1 cellular context compared by ENCODE assay signal in the genomic region with DNA sequence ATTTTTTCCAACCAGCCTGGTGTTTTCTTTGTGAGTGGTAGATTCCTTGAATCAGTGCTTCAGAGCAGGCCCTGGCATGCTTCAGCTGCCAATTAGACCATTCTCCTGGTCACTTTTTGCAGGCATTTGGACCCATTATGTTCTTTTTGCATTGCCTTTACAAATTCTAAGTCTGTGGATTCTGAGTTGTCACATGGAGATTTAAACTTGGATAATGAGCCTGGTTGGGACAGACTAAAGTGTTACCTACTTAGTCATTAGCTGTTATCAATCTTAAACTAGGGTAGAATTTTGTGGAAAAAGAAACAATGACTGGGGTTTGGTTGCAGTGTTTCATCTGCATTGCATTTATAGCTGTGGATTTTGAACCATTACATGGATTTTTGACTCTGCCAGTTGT.
TF ChIP-seq lines count a peak whose summit lies in the region.

No MANE protein-coding gene starts in this region.

TF ChIP-seq in GM23338, 12 proteins besides CTCF, POLR2A, EP300 and RAD21 (continued from another document):
- TF ChIP-seq, protein P1, sequence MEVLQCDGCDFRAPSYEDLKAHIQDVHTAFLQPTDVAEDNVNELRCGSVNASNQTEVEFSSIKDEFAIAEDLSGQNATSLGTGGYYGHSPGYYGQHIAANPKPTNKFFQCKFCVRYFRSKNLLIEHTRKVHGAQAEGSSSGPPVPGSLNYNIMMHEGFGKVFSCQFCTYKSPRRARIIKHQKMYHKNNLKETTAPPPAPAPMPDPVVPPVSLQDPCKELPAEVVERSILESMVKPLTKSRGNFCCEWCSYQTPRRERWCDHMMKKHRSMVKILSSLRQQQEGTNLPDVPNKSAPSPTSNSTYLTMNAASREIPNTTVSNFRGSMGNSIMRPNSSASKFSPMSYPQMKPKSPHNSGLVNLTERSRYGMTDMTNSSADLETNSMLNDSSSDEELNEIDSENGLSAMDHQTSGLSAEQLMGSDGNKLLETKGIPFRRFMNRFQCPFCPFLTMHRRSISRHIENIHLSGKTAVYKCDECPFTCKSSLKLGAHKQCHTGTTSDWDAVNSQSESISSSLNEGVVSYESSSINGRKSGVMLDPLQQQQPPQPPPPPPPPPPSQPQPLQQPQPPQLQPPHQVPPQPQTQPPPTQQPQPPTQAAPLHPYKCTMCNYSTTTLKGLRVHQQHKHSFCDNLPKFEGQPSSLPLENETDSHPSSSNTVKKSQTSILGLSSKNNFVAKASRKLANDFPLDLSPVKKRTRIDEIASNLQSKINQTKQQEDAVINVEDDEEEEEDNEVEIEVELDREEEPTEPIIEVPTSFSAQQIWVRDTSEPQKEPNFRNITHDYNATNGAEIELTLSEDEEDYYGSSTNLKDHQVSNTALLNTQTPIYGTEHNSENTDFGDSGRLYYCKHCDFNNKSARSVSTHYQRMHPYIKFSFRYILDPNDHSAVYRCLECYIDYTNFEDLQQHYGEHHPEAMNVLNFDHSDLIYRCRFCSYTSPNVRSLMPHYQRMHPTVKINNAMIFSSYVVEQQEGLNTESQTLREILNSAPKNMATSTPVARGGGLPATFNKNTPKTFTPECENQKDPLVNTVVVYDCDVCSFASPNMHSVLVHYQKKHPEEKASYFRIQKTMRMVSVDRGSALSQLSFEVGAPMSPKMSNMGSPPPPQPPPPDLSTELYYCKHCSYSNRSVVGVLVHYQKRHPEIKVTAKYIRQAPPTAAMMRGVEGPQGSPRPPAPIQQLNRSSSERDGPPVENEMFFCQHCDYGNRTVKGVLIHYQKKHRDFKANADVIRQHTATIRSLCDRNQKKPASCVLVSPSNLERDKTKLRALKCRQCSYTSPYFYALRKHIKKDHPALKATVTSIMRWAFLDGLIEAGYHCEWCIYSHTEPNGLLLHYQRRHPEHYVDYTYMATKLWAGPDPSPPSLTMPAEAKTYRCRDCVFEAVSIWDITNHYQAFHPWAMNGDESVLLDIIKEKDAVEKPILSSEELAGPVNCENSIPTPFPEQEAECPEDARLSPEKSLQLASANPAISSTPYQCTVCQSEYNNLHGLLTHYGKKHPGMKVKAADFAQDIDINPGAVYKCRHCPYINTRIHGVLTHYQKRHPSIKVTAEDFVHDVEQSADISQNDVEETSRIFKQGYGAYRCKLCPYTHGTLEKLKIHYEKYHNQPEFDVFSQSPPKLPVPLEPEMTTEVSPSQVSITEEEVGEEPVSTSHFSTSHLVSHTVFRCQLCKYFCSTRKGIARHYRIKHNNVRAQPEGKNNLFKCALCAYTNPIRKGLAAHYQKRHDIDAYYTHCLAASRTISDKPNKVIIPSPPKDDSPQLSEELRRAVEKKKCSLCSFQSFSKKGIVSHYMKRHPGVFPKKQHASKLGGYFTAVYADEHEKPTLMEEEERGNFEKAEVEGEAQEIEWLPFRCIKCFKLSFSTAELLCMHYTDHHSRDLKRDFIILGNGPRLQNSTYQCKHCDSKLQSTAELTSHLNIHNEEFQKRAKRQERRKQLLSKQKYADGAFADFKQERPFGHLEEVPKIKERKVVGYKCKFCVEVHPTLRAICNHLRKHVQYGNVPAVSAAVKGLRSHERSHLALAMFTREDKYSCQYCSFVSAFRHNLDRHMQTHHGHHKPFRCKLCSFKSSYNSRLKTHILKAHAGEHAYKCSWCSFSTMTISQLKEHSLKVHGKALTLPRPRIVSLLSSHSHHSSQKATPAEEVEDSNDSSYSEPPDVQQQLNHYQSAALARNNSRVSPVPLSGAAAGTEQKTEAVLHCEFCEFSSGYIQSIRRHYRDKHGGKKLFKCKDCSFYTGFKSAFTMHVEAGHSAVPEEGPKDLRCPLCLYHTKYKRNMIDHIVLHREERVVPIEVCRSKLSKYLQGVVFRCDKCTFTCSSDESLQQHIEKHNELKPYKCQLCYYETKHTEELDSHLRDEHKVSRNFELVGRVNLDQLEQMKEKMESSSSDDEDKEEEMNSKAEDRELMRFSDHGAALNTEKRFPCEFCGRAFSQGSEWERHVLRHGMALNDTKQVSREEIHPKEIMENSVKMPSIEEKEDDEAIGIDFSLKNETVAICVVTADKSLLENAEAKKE (CRISPR knock-in tag; IDR thresholded peaks at IDR 0.05) = no peak
- TF ChIP-seq EZH2 (IDR thresholded peaks at IDR 0.05; ENCODE audit: low read depth, unreplicated experiment) (no peak), EZH2phosphoT487 (IDR thresholded peaks at IDR 0.05; ENCODE audit: unreplicated experiment) (no peak), CREB1 (CRISPR knock-in tag; IDR thresholded peaks at IDR 0.05; ENCODE audit: low read depth) (no peak), STAT1 (IDR thresholded peaks at IDR 0.05; ENCODE audit: unreplicated experiment) (no peak), NANOG (IDR thresholded peaks at IDR 0.05; ENCODE audit: borderline replicate concordance) (no peak), ZNF331 (CRISPR knock-in tag; IDR thresholded peaks at IDR 0.05; ENCODE audit: low read depth) (no peak), JUNB (IDR thresholded peaks at IDR 0.05; ENCODE audit: unreplicated experiment) (no peak)
- TF ChIP-seq, protein P2, sequence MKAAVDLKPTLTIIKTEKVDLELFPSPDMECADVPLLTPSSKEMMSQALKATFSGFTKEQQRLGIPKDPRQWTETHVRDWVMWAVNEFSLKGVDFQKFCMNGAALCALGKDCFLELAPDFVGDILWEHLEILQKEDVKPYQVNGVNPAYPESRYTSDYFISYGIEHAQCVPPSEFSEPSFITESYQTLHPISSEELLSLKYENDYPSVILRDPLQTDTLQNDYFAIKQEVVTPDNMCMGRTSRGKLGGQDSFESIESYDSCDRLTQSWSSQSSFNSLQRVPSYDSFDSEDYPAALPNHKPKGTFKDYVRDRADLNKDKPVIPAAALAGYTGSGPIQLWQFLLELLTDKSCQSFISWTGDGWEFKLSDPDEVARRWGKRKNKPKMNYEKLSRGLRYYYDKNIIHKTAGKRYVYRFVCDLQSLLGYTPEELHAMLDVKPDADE (IDR thresholded peaks at IDR 0.05) = no peak
- TF ChIP-seq, protein P3, sequence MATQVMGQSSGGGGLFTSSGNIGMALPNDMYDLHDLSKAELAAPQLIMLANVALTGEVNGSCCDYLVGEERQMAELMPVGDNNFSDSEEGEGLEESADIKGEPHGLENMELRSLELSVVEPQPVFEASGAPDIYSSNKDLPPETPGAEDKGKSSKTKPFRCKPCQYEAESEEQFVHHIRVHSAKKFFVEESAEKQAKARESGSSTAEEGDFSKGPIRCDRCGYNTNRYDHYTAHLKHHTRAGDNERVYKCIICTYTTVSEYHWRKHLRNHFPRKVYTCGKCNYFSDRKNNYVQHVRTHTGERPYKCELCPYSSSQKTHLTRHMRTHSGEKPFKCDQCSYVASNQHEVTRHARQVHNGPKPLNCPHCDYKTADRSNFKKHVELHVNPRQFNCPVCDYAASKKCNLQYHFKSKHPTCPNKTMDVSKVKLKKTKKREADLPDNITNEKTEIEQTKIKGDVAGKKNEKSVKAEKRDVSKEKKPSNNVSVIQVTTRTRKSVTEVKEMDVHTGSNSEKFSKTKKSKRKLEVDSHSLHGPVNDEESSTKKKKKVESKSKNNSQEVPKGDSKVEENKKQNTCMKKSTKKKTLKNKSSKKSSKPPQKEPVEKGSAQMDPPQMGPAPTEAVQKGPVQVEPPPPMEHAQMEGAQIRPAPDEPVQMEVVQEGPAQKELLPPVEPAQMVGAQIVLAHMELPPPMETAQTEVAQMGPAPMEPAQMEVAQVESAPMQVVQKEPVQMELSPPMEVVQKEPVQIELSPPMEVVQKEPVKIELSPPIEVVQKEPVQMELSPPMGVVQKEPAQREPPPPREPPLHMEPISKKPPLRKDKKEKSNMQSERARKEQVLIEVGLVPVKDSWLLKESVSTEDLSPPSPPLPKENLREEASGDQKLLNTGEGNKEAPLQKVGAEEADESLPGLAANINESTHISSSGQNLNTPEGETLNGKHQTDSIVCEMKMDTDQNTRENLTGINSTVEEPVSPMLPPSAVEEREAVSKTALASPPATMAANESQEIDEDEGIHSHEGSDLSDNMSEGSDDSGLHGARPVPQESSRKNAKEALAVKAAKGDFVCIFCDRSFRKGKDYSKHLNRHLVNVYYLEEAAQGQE (IDR thresholded peaks at IDR 0.05; ENCODE audit: unreplicated experiment) = no peak
